In the genomic region with DNA sequence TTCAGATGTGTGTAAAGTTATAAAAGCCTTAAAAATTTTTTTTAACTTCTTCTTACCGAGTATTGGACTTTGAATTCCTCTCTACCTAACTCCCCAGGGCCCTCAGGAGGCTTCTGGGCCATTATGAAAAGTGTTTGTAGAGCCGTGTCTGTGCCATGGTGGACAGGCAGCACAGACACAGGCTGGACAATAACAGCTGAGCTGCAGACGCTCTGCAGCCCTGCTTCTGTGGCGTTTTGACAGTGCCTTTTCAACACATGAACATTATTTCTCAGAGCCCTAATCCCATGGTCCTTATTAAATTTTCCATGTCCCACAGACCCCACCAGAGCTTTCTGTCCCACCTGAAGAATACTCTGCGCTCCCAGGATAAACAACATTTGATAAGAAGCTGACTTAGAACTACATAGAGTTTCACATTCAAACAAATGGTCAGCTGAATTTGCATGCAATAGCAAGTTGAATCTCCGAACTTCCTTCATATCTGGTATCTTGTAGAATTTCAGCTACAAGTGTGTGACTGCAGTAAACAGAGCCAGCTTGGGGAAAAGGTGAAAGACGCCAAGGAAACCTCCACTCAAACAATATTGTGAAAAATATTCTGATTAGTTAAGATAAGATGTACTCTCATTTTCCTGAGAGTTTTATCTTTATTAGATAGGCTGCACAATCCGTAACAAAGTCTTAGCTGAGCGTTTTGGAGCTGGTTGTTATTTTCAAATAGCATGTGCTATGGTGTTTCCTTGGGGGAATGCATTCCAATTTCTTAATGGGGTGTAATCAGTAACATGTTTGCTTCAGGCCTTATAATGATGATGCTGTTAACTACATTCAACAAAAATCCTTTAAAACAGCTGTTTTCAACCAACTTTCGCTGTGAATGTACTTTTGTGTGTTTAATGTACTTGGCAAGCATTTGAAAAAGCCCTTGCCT, we compare ENCODE assay signal across 19 cellular contexts.
DNase-seq lines count a peak whose midpoint lies in the region; ATAC-seq and TF ChIP-seq lines count a peak whose summit lies in the region.
"Had no signal": no experiment of that assay in that cellular context is flagged by ENCODE, and none has a peak within 500 bp of the region (broad histone marks: within the 10 kb centered on the region; RNA-seq: fewer than 3 reads in every experiment).

No MANE protein-coding gene starts in this region.

- H3K79me2 ChIP-seq in SK-N-SH (ENCODE audit: insufficient read depth), result no peaks in the 10 kb centered on the region

- H3K4me2 ChIP-seq in SK-N-SH, result no peak overlapping the region

- no peaks in the 10 kb centered on the region for H3F3A ChIP-seq in SK-N-SH (replicated peaks; ENCODE audit: insufficient read depth)

- H3K9me2 ChIP-seq in SK-N-SH, result no peaks in the 10 kb centered on the region

- H3K36me3 ChIP-seq in SK-N-SH (replicated peaks in 1 of 2; ENCODE audit: control insufficient read depth in 1 of 2, insufficient read depth in 2 of 2, low read length in 1 of 2) (no peaks in the 10 kb centered on the region), left ventricle myocardium inferior (no peaks in the 10 kb centered on the region), muscle layer of duodenum (ENCODE audit: control insufficient read depth in 1 of 2, insufficient read depth in 2 of 2, low read length in 2 of 2) (no peaks in the 10 kb centered on the region), upper lobe of right lung (no peaks in the 10 kb centered on the region)
- H3K36me3 ChIP-seq: adrenal gland, MG63 had no signal

- TF ChIP-seq RAD21 in SK-N-SH (IDR thresholded peaks at IDR 0.05; ENCODE audit: low read length), result no peak

- DNase-seq in SK-N-SH, result no peak
- no peak for DNase-seq in left ventricle myocardium inferior
- DNase-seq in upper lobe of right lung, result no peak
- DNase-seq in superior temporal gyrus (ENCODE audit: extremely low spot score), result no peak
- no peak for DNase-seq in GM10248 (ENCODE audit: extremely low spot score)
- DNase-seq: activated CD4-positive, alpha-beta T cell treated with anti-CD3 and anti-CD28 coated beads for 48 hours; activated CD8-positive, alpha-beta memory T cell treated with anti-CD3 and anti-CD28 coated beads, Interleukin-2, amount 50 U/mL, for 4 hours; activated effector memory CD4-positive, alpha-beta T cell treated with anti-CD3 and anti-CD28 coated beads, Interleukin-2, amount 50 U/mL, for 16 hours; adrenal gland; central memory CD4-positive, alpha-beta T cell; DMS153; MG63; NCI-H345; NK-92 treated with Interleukin-12 subunit alpha and Interleukin-12 subunit beta, amount 100 ng/mL, for 24 hours; stimulated activated CD4-positive, alpha-beta T cell treated with anti-CD3 and anti-CD28 coated beads, Interleukin-2, amount 100 ng/mL, for 48 hours had no signal

- H3K4me1 ChIP-seq in SK-N-SH (ENCODE audit: control insufficient read depth in 1 of 2, insufficient read depth in 2 of 2, low read depth in 1 of 2, low read length in 1 of 2) (peaks cover 0 to 24% of the 10 kb centered on the region in 2 experiments; a peak in 2 of 4 replicates), left ventricle myocardium inferior (peaks cover 17% of the 10 kb centered on the region), muscle layer of duodenum (ENCODE audit: control insufficient read depth in 1 of 2, insufficient read depth in 2 of 2, low read length in 2 of 2) (peaks cover 0 to 5% of the 10 kb centered on the region in 2 donors), upper lobe of right lung (peaks cover 36% of the 10 kb centered on the region)
- H3K4me1 ChIP-seq: adrenal gland had no signal

- no peak overlapping the region for H3K9ac ChIP-seq in SK-N-SH

- no peak for TF ChIP-seq EP300 in SK-N-SH (IDR thresholded peaks at IDR 0.05; ENCODE audit: borderline replicate concordance in 1 of 2, low read depth in 1 of 2, low read length in 1 of 2)

- POLR2A ChIA-PET in SK-N-SH (lab: Yijun Ruan, JAX) (no interaction called here), GM10248 (lab: Yijun Ruan, JAX) (no interaction called here)

- no peaks in the 10 kb centered on the region for H4K20me1 ChIP-seq in SK-N-SH (ENCODE audit: insufficient read depth)

- TF ChIP-seq CTCF in SK-N-SH (IDR thresholded peaks at IDR 0.05) (no peak), left ventricle myocardium inferior (IDR thresholded peaks at IDR 0.05; ENCODE audit: borderline replicate concordance) (no peak), upper lobe of right lung (IDR thresholded peaks at IDR 0.05) (no peak), GM10248 (IDR thresholded peaks at IDR 0.05; ENCODE audit: control extremely low read depth, extremely low read depth, low read depth, missing control alignments) (no peak)

- H3K27ac ChIP-seq in SK-N-SH (ENCODE audit: low read depth in 2 of 2, low read length in 1 of 2), result no peak overlapping the region; a peak in 1 of 4 replicates
- H3K27ac ChIP-seq in left ventricle myocardium inferior (replicated peaks), result peak overlapping the region; percentile 49
- H3K27ac ChIP-seq in muscle layer of duodenum (ENCODE audit: low read length), result peak overlapping the region; percentile 14
- H3K27ac ChIP-seq in upper lobe of right lung, result peak overlapping the region; percentile 20
- H3K27ac ChIP-seq: adrenal gland, C4-2B had no signal

- H2AFZ ChIP-seq in SK-N-SH (ENCODE audit: low read depth), result no peak overlapping the region

- H3K27me3 ChIP-seq in SK-N-SH (ENCODE audit: insufficient read depth), result no peaks in the 10 kb centered on the region; the same call in 1 of the 2 replicates
- no peaks in the 10 kb centered on the region for H3K27me3 ChIP-seq in left ventricle myocardium inferior (ENCODE audit: low read depth)
- H3K27me3 ChIP-seq in muscle layer of duodenum (ENCODE audit: low read depth, low read length), result no peaks in the 10 kb centered on the region
- H3K27me3 ChIP-seq in upper lobe of right lung, result no peaks in the 10 kb centered on the region
- H3K27me3 ChIP-seq: adrenal gland, MG63 had no signal

- intact Hi-C loops in left ventricle myocardium inferior (cut with micrococcal nuclease), result no loop called here
- intact Hi-C loops in upper lobe of right lung (cut with DNase I), result no loop called here

- CTCF ChIA-PET in SK-N-SH (lab: Yijun Ruan, JAX) (interaction anchor here (0.7 to 1.3 kb wide), 6 partner anchors 9 to 384 kb away, joined by 3 to 7 read pairs (median 3); no protein-coding TSS in a partner anchor), GM10248 (lab: Yijun Ruan, JAX) (interaction anchor here (0.8 to 1.3 kb wide), 2 partner anchors 14 to 26 kb away, joined by 3 read pairs; no protein-coding TSS in a partner anchor)

- ATAC-seq in SK-N-SH treated with all-trans-retinoic acid at 6 μM for 48 hours, result no peak
- no peak for ATAC-seq in upper lobe of right lung
- ATAC-seq in HG03521 (IDR thresholded peaks at IDR 0.05; ENCODE audit: unreplicated experiment), result no peak

- 40% methylated on average over 10 of the region's 10 CpGs for WGBS in SK-N-SH (ENCODE audit: low lambda C conversion rate)

- H3K4me3 ChIP-seq in SK-N-SH (ENCODE audit: low read depth in 2 of 2, low read length in 1 of 2) (no peak overlapping the region), left ventricle myocardium inferior (no peak overlapping the region), muscle layer of duodenum (ENCODE audit: low read depth in 1 of 2, low read length in 2 of 2) (no peak overlapping the region), upper lobe of right lung (no peak overlapping the region)
- H3K4me3 ChIP-seq: adrenal gland, MG63 had no signal

- H3K9me3 ChIP-seq in SK-N-SH (no peaks in the 10 kb centered on the region), left ventricle myocardium inferior (replicated peaks) (no peaks in the 10 kb centered on the region), muscle layer of duodenum (ENCODE audit: control insufficient read depth in 1 of 2, low read length in 2 of 2) (no peaks in the 10 kb centered on the region), upper lobe of right lung (no peaks in the 10 kb centered on the region)
- H3K9me3 ChIP-seq: adrenal gland, MG63 had no signal

TF ChIP-seq in SK-N-SH, 30 proteins besides CTCF, POLR2A, EP300 and RAD21:
- TF ChIP-seq, protein P1, sequence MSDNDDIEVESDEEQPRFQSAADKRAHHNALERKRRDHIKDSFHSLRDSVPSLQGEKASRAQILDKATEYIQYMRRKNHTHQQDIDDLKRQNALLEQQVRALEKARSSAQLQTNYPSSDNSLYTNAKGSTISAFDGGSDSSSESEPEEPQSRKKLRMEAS (IDR thresholded peaks at IDR 0.05; ENCODE audit: low read depth), result no peak
- no peak for TF ChIP-seq MXI1 (IDR thresholded peaks at IDR 0.05; ENCODE audit: low read depth, low read length)
- TF ChIP-seq GABPA (IDR thresholded peaks at IDR 0.05; ENCODE audit: low read depth), result no peak
- peak; percentile 29; the same call in 1 of the 2 replicates for TF ChIP-seq FOXJ3 (CRISPR knock-in tag; IDR thresholded peaks at IDR 0.05)

TF ChIP-seq in SK-N-SH treated with all-trans-retinoic acid at 6 μM for 48 hours, 23 proteins besides CTCF, POLR2A, EP300 and RAD21 (continues in another document):
- no peak for TF ChIP-seq ZC3H10 (CRISPR knock-in tag; IDR thresholded peaks at IDR 0.05)
- no peak for TF ChIP-seq TOX (CRISPR knock-in tag; IDR thresholded peaks at IDR 0.05; ENCODE audit: borderline replicate concordance)
- no peak for TF ChIP-seq TCF4 (CRISPR knock-in tag; IDR thresholded peaks at IDR 0.05; ENCODE audit: borderline replicate concordance)
- TF ChIP-seq ZFP30 (CRISPR knock-in tag; IDR thresholded peaks at IDR 0.05), result no peak
- TF ChIP-seq PPARA (CRISPR knock-in tag; IDR thresholded peaks at IDR 0.05; ENCODE audit: borderline replicate concordance), result no peak
- TF ChIP-seq RARB (CRISPR knock-in tag; IDR thresholded peaks at IDR 0.05), result no peak
- TF ChIP-seq SNAI2 (CRISPR knock-in tag; IDR thresholded peaks at IDR 0.05), result no peak
- no peak for TF ChIP-seq ESRRG (CRISPR knock-in tag; IDR thresholded peaks at IDR 0.05)
- no peak for TF ChIP-seq ZNF8 (CRISPR knock-in tag; IDR thresholded peaks at IDR 0.05)
- TF ChIP-seq, protein P2, sequence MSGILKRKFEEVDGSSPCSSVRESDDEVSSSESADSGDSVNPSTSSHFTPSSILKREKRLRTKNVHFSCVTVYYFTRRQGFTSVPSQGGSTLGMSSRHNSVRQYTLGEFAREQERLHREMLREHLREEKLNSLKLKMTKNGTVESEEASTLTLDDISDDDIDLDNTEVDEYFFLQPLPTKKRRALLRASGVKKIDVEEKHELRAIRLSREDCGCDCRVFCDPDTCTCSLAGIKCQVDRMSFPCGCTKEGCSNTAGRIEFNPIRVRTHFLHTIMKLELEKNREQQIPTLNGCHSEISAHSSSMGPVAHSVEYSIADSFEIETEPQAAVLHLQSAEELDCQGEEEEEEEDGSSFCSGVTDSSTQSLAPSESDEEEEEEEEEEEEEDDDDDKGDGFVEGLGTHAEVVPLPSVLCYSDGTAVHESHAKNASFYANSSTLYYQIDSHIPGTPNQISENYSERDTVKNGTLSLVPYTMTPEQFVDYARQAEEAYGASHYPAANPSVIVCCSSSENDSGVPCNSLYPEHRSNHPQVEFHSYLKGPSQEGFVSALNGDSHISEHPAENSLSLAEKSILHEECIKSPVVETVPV (CRISPR knock-in tag; IDR thresholded peaks at IDR 0.05), result no peak
- no peak for TF ChIP-seq ZFP3 (CRISPR knock-in tag; IDR thresholded peaks at IDR 0.05)
- no peak for TF ChIP-seq BACH2 (CRISPR knock-in tag; IDR thresholded peaks at IDR 0.05; ENCODE audit: borderline replicate concordance)

Comparison
In these comparisons a context has a peak if more than half of its experiments do, and no peak if none do; other contexts are left out.
1. H3K27ac ChIP-seq: peak in left ventricle myocardium inferior (single experiment), muscle layer of duodenum (single experiment) and upper lobe of right lung (single experiment); none in SK-N-SH (0 of 2).